In the genomic region with DNA sequence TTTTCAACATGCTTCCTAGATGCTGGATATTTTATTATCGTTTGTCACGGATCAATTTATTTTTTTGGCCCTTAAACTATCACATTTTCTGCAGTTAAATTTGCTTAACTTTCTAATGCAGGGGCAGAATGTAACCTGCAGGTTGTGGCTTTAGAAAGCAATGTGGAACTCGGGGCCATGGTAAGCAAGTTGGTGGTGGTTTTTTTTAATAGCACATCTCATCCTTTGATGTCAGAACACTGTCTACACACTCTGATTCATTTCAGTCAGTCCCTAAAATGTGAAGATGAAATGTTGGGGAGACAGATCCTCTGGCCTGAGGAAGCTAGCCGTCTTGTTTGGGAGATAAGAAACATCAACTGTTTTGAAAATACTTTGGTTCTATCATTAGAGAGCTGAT, we compare ENCODE assay signal across 26 cellular contexts.
"Had no signal": no experiment of that assay in that cellular context is flagged by ENCODE, and none has a peak within 500 bp of the region (broad histone marks: within the 10 kb centered on the region; RNA-seq: fewer than 3 reads in every experiment).

No MANE protein-coding gene starts in this region.

- H3K4me3 ChIP-seq: ovary, prostate gland, right atrium auricular region, tibial artery had no signal

- H3K9me3 ChIP-seq: neutrophil, ovary, prostate gland, right atrium auricular region, tibial artery had no signal

- H3K27ac ChIP-seq: foreskin keratinocyte, neutrophil, ovary, prostate gland, tibial artery had no signal

- H3K27me3 ChIP-seq: foreskin keratinocyte, neutrophil, ovary, right atrium auricular region, tibial artery had no signal

- DNase-seq: activated B cell treated with CpG ODN at 0.5 μM for 24 hours; activated CD4-positive, alpha-beta T cell treated with anti-CD3 and anti-CD28 coated beads for 36 hours; activated CD4-positive, alpha-beta T cell treated with anti-CD3 and anti-CD28 coated beads, Interleukin-2, amount 50 U/mL, for 4 hours; activated CD8-positive, alpha-beta memory T cell treated with anti-CD3 and anti-CD28 coated beads for 24 hours; activated CD8-positive, alpha-beta memory T cell treated with anti-CD3 and anti-CD28 coated beads, Interleukin-2, amount 50 U/mL, for 4 hours; activated naive CD4-positive, alpha-beta T cell; activated T-cell treated with anti-CD3 and anti-CD28 coated beads, Interleukin-2, amount 50 U/mL, for 24 hours; amniotic stem cell; effector CD4-positive, alpha-beta T cell; foreskin keratinocyte; glutamatergic neuron; hypothalamus; left ventricle myocardium superior; mammary epithelial cell; ovary; stimulated activated CD4-positive, alpha-beta T cell treated with anti-CD3 and anti-CD28 coated beads, Interleukin-12 subunit alpha, Interleukin-12 subunit beta, amount 100 ng/mL, for 4 hours; stimulated activated CD4-positive, alpha-beta T cell treated with anti-CD3 and anti-CD28 coated beads, Interleukin-4, amount 100 ng/mL, for 4 hours; tibial artery had no signal

- H3K27me3 Mint-ChIP-seq: activated B cell treated with CpG ODN at 0.5 μM for 24 hours; activated CD4-positive, alpha-beta T cell treated with anti-CD3 and anti-CD28 coated beads for 36 hours; activated naive CD8-positive, alpha-beta T cell; activated T-cell treated with anti-CD3 and anti-CD28 coated beads, Interleukin-2, amount 50 U/mL, for 24 hours; natural killer cell treated with Interleukin-12 subunit alpha and Interleukin-12 subunit beta and Interleukin-15 and Interleukin-18, amount 100 ng/mL, for 72 hours; stimulated activated naive CD8-positive, alpha-beta T cell treated with anti-CD3 and anti-CD28 coated beads, Interleukin-15, Interleukin-2, amounts not matched to agents 100 ng/mL and 50 ng/mL, for 24 hours had no signal

- H3K9me3 Mint-ChIP-seq: activated B cell treated with CpG ODN at 0.5 μM for 24 hours; activated T-cell treated with anti-CD3 and anti-CD28 coated beads, Interleukin-2, amount 50 U/mL, for 24 hours; activated T-helper 2 cell treated with anti-CD3 and anti-CD28 coated beads, Interferon-gamma antibody, Interleukin-2, Interleukin-4, amounts not matched to agents 10 μg/mL and 5 μg/mL and 100 μg/mL, durations not matched to agents 14 hours and 24 hours and 36 hours; natural killer cell treated with Interleukin-12 subunit alpha and Interleukin-12 subunit beta and Interleukin-15 and Interleukin-18, amount 100 ng/mL, for 72 hours; stimulated activated naive CD8-positive, alpha-beta T cell treated with anti-CD3 and anti-CD28 coated beads, Interleukin-15, Interleukin-2, amounts not matched to agents 100 ng/mL and 50 ng/mL, for 24 hours had no signal

- ATAC-seq: activated CD4-positive, alpha-beta T cell treated with anti-CD3 and anti-CD28 coated beads for 36 hours; foreskin keratinocyte; left ventricle myocardium superior; natural killer cell treated with Interleukin-12 subunit alpha and Interleukin-12 subunit beta and Interleukin-15 and Interleukin-18, amount 100 ng/mL, for 72 hours had no signal

- H3K4me3 Mint-ChIP-seq: activated B cell treated with CpG ODN at 0.5 μM for 24 hours; activated CD4-positive, alpha-beta T cell treated with anti-CD3 and anti-CD28 coated beads for 36 hours; activated naive CD8-positive, alpha-beta T cell; activated T-cell treated with anti-CD3 and anti-CD28 coated beads, Interleukin-2, amount 50 U/mL, for 24 hours; mesothelial cell of epicardium; natural killer cell treated with Interleukin-12 subunit alpha and Interleukin-12 subunit beta and Interleukin-15 and Interleukin-18, amount 100 ng/mL, for 72 hours; stimulated activated naive CD8-positive, alpha-beta T cell treated with anti-CD3 and anti-CD28 coated beads, Interleukin-15, Interleukin-2, amounts not matched to agents 100 ng/mL and 50 ng/mL, for 24 hours had no signal

- H3K27ac Mint-ChIP-seq: activated B cell treated with CpG ODN at 0.5 μM for 24 hours; activated CD4-positive, alpha-beta T cell treated with anti-CD3 and anti-CD28 coated beads for 36 hours; activated T-helper 2 cell treated with anti-CD3 and anti-CD28 coated beads, Interferon-gamma antibody, Interleukin-2, Interleukin-4, amounts not matched to agents 10 μg/mL and 5 μg/mL and 100 μg/mL, durations not matched to agents 14 hours and 24 hours and 36 hours; mesothelial cell of epicardium had no signal

- H3K4me1 ChIP-seq: foreskin keratinocyte, prostate gland had no signal

- H3K36me3 Mint-ChIP-seq: mesothelial cell of epicardium; natural killer cell treated with Interleukin-12 subunit alpha and Interleukin-12 subunit beta and Interleukin-15 and Interleukin-18, amount 100 ng/mL, for 72 hours had no signal

- H3K36me3 ChIP-seq: neutrophil, ovary, prostate gland, right atrium auricular region, tibial artery had no signal
